Comparison of ENCODE assay signal across 28 cellular contexts in the genomic region with DNA sequence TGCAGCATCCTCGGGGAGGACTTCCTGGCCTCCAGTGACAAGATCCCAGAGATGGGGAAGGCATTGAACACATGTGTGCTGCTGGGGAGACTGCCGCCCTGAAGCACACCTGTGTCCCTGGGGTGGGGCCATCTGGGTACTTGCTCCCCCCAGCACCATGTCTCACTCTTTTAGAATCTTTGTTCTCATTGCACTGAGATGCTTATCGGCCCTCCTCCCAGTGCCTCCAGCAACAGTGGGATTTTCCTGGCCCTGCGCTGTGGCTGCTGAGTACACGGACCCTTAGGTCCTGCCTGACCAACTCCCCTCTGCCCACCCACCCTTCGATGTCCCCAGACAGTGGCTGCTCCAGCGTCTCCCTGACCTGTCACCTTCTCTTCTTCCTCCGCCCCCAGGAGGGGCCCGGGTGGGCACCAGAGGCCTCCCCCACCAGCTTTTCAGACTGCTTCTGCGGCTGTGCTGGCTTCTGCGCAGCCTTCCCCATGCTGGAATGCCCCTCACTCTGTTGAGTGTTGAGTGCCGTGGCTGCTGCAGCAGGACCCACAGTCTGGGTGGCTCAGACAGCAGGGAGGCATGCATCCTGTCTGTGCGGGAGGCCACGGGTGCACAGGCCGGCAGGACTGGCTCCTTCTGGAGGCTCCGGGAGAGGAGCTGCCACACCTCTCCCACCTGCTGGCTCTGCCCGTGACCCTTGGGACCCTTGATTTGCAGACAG.
"Had no signal": no experiment of that assay in that cellular context is flagged by ENCODE, and none has a peak within 500 bp of the region (broad histone marks: within the 10 kb centered on the region; RNA-seq: fewer than 3 reads in every experiment).

No MANE protein-coding gene starts in this region.

- H3K27me3 ChIP-seq: ascending aorta, cardiac muscle cell, foreskin keratinocyte, neural progenitor cell, suprapubic skin, tibial nerve had no signal

- H3K27ac ChIP-seq: ascending aorta, cardiac muscle cell, esophagus muscularis mucosa, foreskin keratinocyte, neural progenitor cell, suprapubic skin, tibial nerve, WERI-Rb-1 had no signal

- DNase-seq: activated CD4-positive, alpha-beta T cell treated with anti-CD3 and anti-CD28 coated beads for 48 hours; activated CD4-positive, alpha-beta T cell treated with anti-CD3 and anti-CD28 coated beads, Interleukin-2, amount 50 U/mL, for 48 hours; activated CD8-positive, alpha-beta memory T cell treated with anti-CD3 and anti-CD28 coated beads, Interleukin-2, amount 50 U/mL, for 4 hours; activated gamma-delta T cell; activated naive CD4-positive, alpha-beta T cell treated with anti-CD3 and anti-CD28 coated beads, Interleukin-2, amount 10 ng/mL, durations not matched to agents 7 days and 5 days; activated naive CD8-positive, alpha-beta T cell treated with anti-CD3 and anti-CD28 coated beads, Interleukin-2, amount 10 ng/mL, durations not matched to agents 7 days and 5 days; activated T-cell treated with anti-CD3 and anti-CD28 coated beads, Interleukin-2, amount 50 U/mL, for 1 hour; foreskin keratinocyte; glutamatergic neuron; left colon; mesenchymal stem cell; natural killer cell; SK-N-SH; stimulated activated CD4-positive, alpha-beta T cell treated with anti-CD3 and anti-CD28 coated beads, Interleukin-1b, Interleukin-23, amount 100 ng/mL, for 48 hours; stimulated activated CD4-positive, alpha-beta T cell treated with anti-CD3 and anti-CD28 coated beads, Interleukin-4, amount 100 ng/mL, for 4 hours; stimulated activated CD8-positive, alpha-beta memory T cell treated with anti-CD3 and anti-CD28 coated beads, Interleukin-4, amount 100 ng/mL, for 48 hours; SW 1271; T1000; WERI-Rb-1 had no signal

- H3K4me3 ChIP-seq: ascending aorta, cardiac muscle cell, esophagus muscularis mucosa, neural progenitor cell, smooth muscle cell, suprapubic skin, tibial nerve had no signal

- ATAC-seq: activated CD4-positive, CD25-positive, alpha-beta regulatory T cell treated with anti-CD3 and anti-CD28 coated beads, Interleukin-2, amount 50 U/mL, for 24 hours; foreskin keratinocyte; left colon; natural killer cell; stimulated activated memory B cell treated with anti-CD40 and anti-IgM and Interleukin-4, amounts not matched to agents 10 μg/mL and 1 μg/mL and 100 μg/mL, for 72 hours had no signal

- H3K36me3 ChIP-seq: ascending aorta, cardiac muscle cell, esophagus muscularis mucosa, neural progenitor cell, suprapubic skin, tibial nerve, WERI-Rb-1 had no signal

- H3K4me1 ChIP-seq: ascending aorta, esophagus muscularis mucosa, foreskin keratinocyte, neural progenitor cell, suprapubic skin, tibial nerve had no signal

- H3K9me3 ChIP-seq: ascending aorta, SK-N-SH, suprapubic skin had no signal
